ENCODE assay signal across 21 cellular contexts in genomic region chr2:26529406-26530070, GRCh38. TPM values are rescaled to one million over a fixed set of nuclear protein-coding genes. Genes with fewer than 3 reads are reported as not detected.
"Had no signal": no experiment of that assay in that cellular context is flagged by ENCODE, and none has a peak within 500 bp of the region (broad histone marks: within the 10 kb centered on the region; RNA-seq: fewer than 3 reads in every experiment).

No MANE protein-coding gene starts in this region.

- H3K27ac ChIP-seq: dorsolateral prefrontal cortex, gastrocnemius medialis, heart left ventricle, right atrium auricular region, stomach, thoracic aorta, WERI-Rb-1 had no signal

- H3K9me2 ChIP-seq: SK-N-SH had no signal

- H3K27ac Mint-ChIP-seq: activated CD4-positive, alpha-beta memory T cell treated with anti-CD3 and anti-CD28 coated beads for 36 hours; activated naive CD8-positive, alpha-beta T cell treated with anti-CD3 and anti-CD28 coated beads, Interleukin-2, amount 50 U/mL, for 24 hours; immature natural killer cell; progenitor cell of endocrine pancreas; T-cell had no signal

- H3K4me3 Mint-ChIP-seq: activated CD4-positive, alpha-beta memory T cell treated with anti-CD3 and anti-CD28 coated beads for 36 hours; activated naive CD8-positive, alpha-beta T cell treated with anti-CD3 and anti-CD28 coated beads, Interleukin-2, amount 50 U/mL, for 24 hours; immature natural killer cell; naive B cell; T-cell had no signal

- H3K36me3 Mint-ChIP-seq: activated CD4-positive, alpha-beta memory T cell treated with anti-CD3 and anti-CD28 coated beads for 36 hours; immature natural killer cell; naive B cell; T-cell had no signal

- H3K27me3 ChIP-seq: gastrocnemius medialis, right atrium auricular region had no signal

- H3K27me3 Mint-ChIP-seq: activated CD4-positive, alpha-beta memory T cell treated with anti-CD3 and anti-CD28 coated beads for 36 hours had no signal

- H3K4me3 ChIP-seq: dorsolateral prefrontal cortex, gastrocnemius medialis, heart left ventricle, lung, right atrium auricular region, stomach, thoracic aorta had no signal

- ATAC-seq: activated naive CD8-positive, alpha-beta T cell treated with anti-CD3 and anti-CD28 coated beads, Interleukin-2, amount 50 U/mL, for 24 hours; gastrocnemius medialis; heart left ventricle; left cardiac atrium; T-cell had no signal

- H3K4me1 Mint-ChIP-seq: activated naive CD8-positive, alpha-beta T cell treated with anti-CD3 and anti-CD28 coated beads, Interleukin-2, amount 50 U/mL, for 24 hours; immature natural killer cell; naive B cell; T-cell had no signal

- H3K36me3 ChIP-seq: gastrocnemius medialis, heart left ventricle, right atrium auricular region, stomach, thoracic aorta, WERI-Rb-1 had no signal

- H3K9me3 ChIP-seq: gastrocnemius medialis, heart left ventricle, right atrium auricular region, SK-N-SH, stomach, thoracic aorta had no signal

- DNase-seq: activated CD4-positive, alpha-beta memory T cell treated with anti-CD3 and anti-CD28 coated beads for 36 hours; activated naive CD4-positive, alpha-beta T cell treated with Interleukin-2 at 50 U/mL for 16 hours; activated naive CD8-positive, alpha-beta T cell treated with anti-CD3 and anti-CD28 coated beads, Interleukin-2, amount 50 U/mL, for 24 hours; activated T-cell treated with anti-CD3 and anti-CD28 coated beads, Interleukin-2, amount 50 U/mL, for 48 hours; erythroblast; immature natural killer cell; left cardiac atrium; naive B cell; SK-N-SH; stimulated activated CD4-positive, alpha-beta T cell treated with anti-CD3 and anti-CD28 coated beads, Interleukin-1b, Interleukin-23, amount 100 ng/mL, for 48 hours; stomach; T-cell; WERI-Rb-1 had no signal

- H3K4me1 ChIP-seq: stomach had no signal

RNA-seq across cellular contexts. Expression of gene OTOF, which starts 51.6 kb away (rescaled TPM):
- polyA plus RNA-seq: aorta, SK-N-SH had no signal
